In the genomic region with DNA sequence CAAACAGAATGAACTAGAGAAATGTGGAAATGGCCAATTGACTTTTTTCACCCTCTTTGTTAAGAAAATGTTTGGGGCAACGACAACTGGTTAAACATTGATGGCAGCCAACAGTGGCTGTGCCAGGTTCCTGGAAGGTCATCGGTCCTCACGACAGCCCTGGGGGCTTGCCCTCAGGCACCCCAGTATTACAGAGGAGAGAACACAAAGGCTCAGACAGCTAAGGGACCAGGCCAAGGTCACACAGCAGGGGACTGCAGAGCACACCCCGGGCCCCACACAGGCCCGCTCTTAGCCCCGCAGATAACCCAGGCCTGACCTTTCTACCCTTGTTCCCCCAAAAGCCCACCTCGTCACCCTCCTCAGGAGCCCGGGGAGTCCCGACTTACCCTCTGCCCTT, we compare ENCODE assay signal across 20 cellular contexts. TPM values are rescaled to one million over a fixed set of nuclear protein-coding genes. Genes with fewer than 3 reads are reported as not detected.
"Had no signal": no experiment of that assay in that cellular context is flagged by ENCODE, and none has a peak within 500 bp of the region (broad histone marks: within the 10 kb centered on the region; RNA-seq: fewer than 3 reads in every experiment).

No MANE protein-coding gene starts in this region.

- DNase-seq: activated CD4-positive, alpha-beta memory T cell treated with anti-CD3 and anti-CD28 coated beads for 36 hours; activated CD4-positive, alpha-beta T cell treated with anti-CD3 and anti-CD28 coated beads for 4 hours; activated gamma-delta T cell treated with Interleukin-2 at 50 U/mL for 16 hours; activated T-cell treated with anti-CD3 and anti-CD28 coated beads for 4 hours; effector memory CD8-positive, alpha-beta T cell; foreskin melanocyte; left ventricle myocardium inferior; mesendoderm; naive thymus-derived CD8-positive, alpha-beta T cell; occipital lobe; stimulated activated CD4-positive, alpha-beta T cell treated with anti-CD3 and anti-CD28 coated beads, Interleukin-2, amount 100 ng/mL, for 24 hours; stimulated activated naive CD8-positive, alpha-beta T cell treated with anti-CD3 and anti-CD28 coated beads, Interleukin-15, Interleukin-2, amounts not matched to agents 100 U/mL and 50 U/mL, for 24 hours; substantia nigra had no signal

- H3K27ac ChIP-seq: epithelial cell of prostate, left ventricle myocardium inferior, tibial nerve, vagina had no signal

- H3K9me3 ChIP-seq: left ventricle myocardium inferior, tibial nerve, vagina had no signal

- H3K36me3 ChIP-seq: left ventricle myocardium inferior, tibial nerve, vagina had no signal

- H3K9me3 Mint-ChIP-seq: activated CD4-positive, alpha-beta memory T cell treated with anti-CD3 and anti-CD28 coated beads for 36 hours; activated naive CD4-positive, alpha-beta T cell treated with anti-CD3 and anti-CD28 coated beads, Interleukin-2, amount 50 U/mL, for 72 hours; activated T-helper 1 cell treated with anti-CD3 and anti-CD28 coated beads, Interleukin-12 subunit alpha, Interleukin-12 subunit beta, Interleukin-2, Interleukin-4 antibody, amounts not matched to agents 30 ng/mL and 10 ng/mL and 1 ng/mL, durations not matched to agents 14 hours and 24 hours and 36 hours; effector memory CD8-positive, alpha-beta T cell; naive thymus-derived CD8-positive, alpha-beta T cell; WTC11 had no signal

- ATAC-seq: activated naive CD4-positive, alpha-beta T cell treated with anti-CD3 and anti-CD28 coated beads, Interleukin-2, amount 50 U/mL, for 72 hours; effector memory CD8-positive, alpha-beta T cell; naive thymus-derived CD8-positive, alpha-beta T cell; stimulated activated naive CD8-positive, alpha-beta T cell treated with anti-CD3 and anti-CD28 coated beads, Interleukin-15, Interleukin-2, amounts not matched to agents 100 U/mL and 50 U/mL, for 24 hours; WTC11 had no signal

- H3K27ac Mint-ChIP-seq: activated CD4-positive, alpha-beta memory T cell treated with anti-CD3 and anti-CD28 coated beads for 36 hours; activated naive CD4-positive, alpha-beta T cell treated with anti-CD3 and anti-CD28 coated beads, Interleukin-2, amount 50 U/mL, for 72 hours; activated T-helper 1 cell treated with anti-CD3 and anti-CD28 coated beads, Interleukin-12 subunit alpha, Interleukin-12 subunit beta, Interleukin-2, Interleukin-4 antibody, amounts not matched to agents 30 ng/mL and 10 ng/mL and 1 ng/mL, durations not matched to agents 14 hours and 24 hours and 36 hours; effector memory CD8-positive, alpha-beta T cell; naive thymus-derived CD8-positive, alpha-beta T cell; WTC11 had no signal

- H3K27me3 ChIP-seq: vagina had no signal

- H3K4me3 Mint-ChIP-seq: activated CD4-positive, alpha-beta memory T cell treated with anti-CD3 and anti-CD28 coated beads for 36 hours; activated T-helper 1 cell treated with anti-CD3 and anti-CD28 coated beads, Interleukin-12 subunit alpha, Interleukin-12 subunit beta, Interleukin-2, Interleukin-4 antibody, amounts not matched to agents 30 ng/mL and 10 ng/mL and 1 ng/mL, durations not matched to agents 14 hours and 24 hours and 36 hours; effector memory CD8-positive, alpha-beta T cell; naive thymus-derived CD8-positive, alpha-beta T cell had no signal

- H3K36me3 Mint-ChIP-seq: activated CD4-positive, alpha-beta memory T cell treated with anti-CD3 and anti-CD28 coated beads for 36 hours; naive thymus-derived CD8-positive, alpha-beta T cell; WTC11 had no signal

RNA-seq across cellular contexts. Expression of a gene that starts 1.3 kb away (rescaled TPM):
- total RNA-seq: activated CD4-positive, alpha-beta memory T cell treated with anti-CD3 and anti-CD28 coated beads for 36 hours; activated naive CD4-positive, alpha-beta T cell treated with anti-CD3 and anti-CD28 coated beads, Interleukin-2, amount 50 U/mL, for 72 hours; activated T-helper 1 cell treated with anti-CD3 and anti-CD28 coated beads, Interleukin-12 subunit alpha, Interleukin-12 subunit beta, Interleukin-2, Interleukin-4 antibody, amounts not matched to agents 30 ng/mL and 10 ng/mL and 1 ng/mL, durations not matched to agents 14 hours and 24 hours and 36 hours; naive thymus-derived CD8-positive, alpha-beta T cell; occipital lobe; T-helper 2 cell treated with Interferon-gamma antibody and Interleukin-4, amounts not matched to agents 100 ng/mL and 5 ng/mL, for 36 hours had no signal
- polyA plus RNA-seq: naive thymus-derived CD8-positive, alpha-beta T cell had no signal
